Comparison of ENCODE assay signal across 10 cellular contexts in genomic region chr15:40926659-40927496, GRCh38. TPM values are rescaled to one million over a fixed set of nuclear protein-coding genes. Genes with fewer than 3 reads are reported as not detected.
DNase-seq lines count a peak whose midpoint lies in the region; ATAC-seq and TF ChIP-seq lines count a peak whose summit lies in the region.
"Had no signal": no experiment of that assay in that cellular context is flagged by ENCODE, and none has a peak within 500 bp of the region (broad histone marks: within the 10 kb centered on the region; RNA-seq: fewer than 3 reads in every experiment).

No MANE protein-coding gene starts in this region.

- TF ChIP-seq POLR2A in body of pancreas (IDR thresholded peaks at IDR 0.05) (no peak), sigmoid colon (IDR thresholded peaks at IDR 0.05) (no peak)

- H3K4me3 ChIP-seq in Loucy (ENCODE audit: low read length, poor library complexity, severe bottlenecking) (peak overlapping the region; percentile 74), body of pancreas (no peak overlapping the region), sigmoid colon (peak overlapping the region in 1 of 4 donors; percentile 30)

- H3K4me3 Mint-ChIP-seq in chondrocyte (ENCODE audit: unreplicated experiment): peak overlapping the region; percentile 46
- peak overlapping the region; percentile 70 to 80 (median 74) for H3K4me3 Mint-ChIP-seq in nephron

- peaks cover 36% of the 10 kb centered on the region for H3K4me1 Mint-ChIP-seq in chondrocyte (ENCODE audit: low read depth)
- H3K4me1 Mint-ChIP-seq in nephron: peaks cover 40% of the 10 kb centered on the region

- no peak overlapping the region for H2AFZ ChIP-seq in Loucy (ENCODE audit: low read length)

- H3K36me3 ChIP-seq in Loucy (ENCODE audit: insufficient read depth, low read length) (no peaks in the 10 kb centered on the region), body of pancreas (replicated peaks in 1 of 2; ENCODE audit: insufficient read depth in 1 of 2, low read depth in 2 of 2) (no peaks in the 10 kb centered on the region), sigmoid colon (no peaks in the 10 kb centered on the region)

- H3K4me1 ChIP-seq in Loucy (ENCODE audit: insufficient read depth, low read length, poor library complexity, severe bottlenecking) (peaks cover 28% of the 10 kb centered on the region), body of pancreas (peaks cover 57% of the 10 kb centered on the region), sigmoid colon (peaks cover 0 to 58% (median 56%) of the 10 kb centered on the region in 4 donors)

- no peak for TF ChIP-seq EP300 in sigmoid colon (IDR thresholded peaks at IDR 0.05)

- no peaks in the 10 kb centered on the region for H3F3A ChIP-seq in Loucy (ENCODE audit: low read depth)

- ATAC-seq in body of pancreas: no peak

- intact Hi-C loops in body of pancreas (cut with DNase I): no loop called here
- intact Hi-C loops in sigmoid colon (cut with DNase I): no loop called here

- no peak overlapping the region for H3K27ac ChIP-seq in body of pancreas
- no peak overlapping the region for H3K27ac ChIP-seq in sigmoid colon

- H3K27ac Mint-ChIP-seq in chondrocyte (ENCODE audit: unreplicated experiment): no peak overlapping the region
- no peak overlapping the region for H3K27ac Mint-ChIP-seq in nephron

- H3K9me3 Mint-ChIP-seq in chondrocyte (ENCODE audit: low read depth): no peaks in the 10 kb centered on the region
- no peaks in the 10 kb centered on the region for H3K9me3 Mint-ChIP-seq in nephron

- peaks cover 33% of the 10 kb centered on the region for H3K27me3 Mint-ChIP-seq in chondrocyte (ENCODE audit: low read depth)
- H3K27me3 Mint-ChIP-seq in nephron (ENCODE audit: low read depth): peaks cover 94% of the 10 kb centered on the region

- no peak overlapping the region for H3K9ac ChIP-seq in Loucy (ENCODE audit: low read depth, low read length, poor library complexity, severe bottlenecking)

- H3K79me2 ChIP-seq in Loucy (ENCODE audit: insufficient read depth, low read length): no peaks in the 10 kb centered on the region

- H3K9me2 ChIP-seq in Loucy (replicated peaks; ENCODE audit: low read depth, low read length): no peaks in the 10 kb centered on the region

- peak overlapping the region; percentile 92 for H3K4me2 ChIP-seq in Loucy (ENCODE audit: low read depth, low read length, poor library complexity, severe bottlenecking)

- H3K9me3 ChIP-seq in Loucy (ENCODE audit: insufficient read depth, low read depth, low read length) (no peaks in the 10 kb centered on the region), body of pancreas (no peaks in the 10 kb centered on the region), sigmoid colon (no peaks in the 10 kb centered on the region)

- no peaks in the 10 kb centered on the region for H4K20me1 ChIP-seq in Loucy (ENCODE audit: insufficient read depth, low read length, poor library complexity, severe bottlenecking)

- TF ChIP-seq CTCF in Loucy (conservative IDR thresholded peaks at IDR 0.05; ENCODE audit: low read length) (no peak), chondrocyte (IDR thresholded peaks at IDR 0.05) (no peak), nephron (IDR thresholded peaks at IDR 0.05; ENCODE audit: unreplicated experiment in 3 of 3) (no peak), body of pancreas (IDR thresholded peaks at IDR 0.05) (no peak), sigmoid colon (IDR thresholded peaks at IDR 0.05) (no peak)

- peaks cover 16% of the 10 kb centered on the region for H3K27me3 ChIP-seq in Loucy (ENCODE audit: insufficient read depth, low read length, poor library complexity, severe bottlenecking)
- H3K27me3 ChIP-seq in body of pancreas: peaks cover 0 to 35% of the 10 kb centered on the region in 2 donors
- H3K27me3 ChIP-seq in sigmoid colon: peaks cover 64 to 68% (median 68%) of the 10 kb centered on the region in 3 donors

- H3K36me3 Mint-ChIP-seq in chondrocyte (ENCODE audit: low read depth) (no peaks in the 10 kb centered on the region), nephron (ENCODE audit: low read depth) (no peaks in the 10 kb centered on the region)

- 21 to 47% methylated on average over 23 to 24 of the region's 33 CpGs for WGBS in body of pancreas, 2 donors
- WGBS in sigmoid colon, 2 donors: 10 to 26% methylated on average over 33 of the region's 33 CpGs

- DNase-seq in COLO668 (lab: John Stamatoyannopoulos, UW; ENCODE audit: unreplicated experiment) (peak; percentile 43), chondrocyte (ENCODE audit: low spot score) (no peak), NCI-H128 (lab: John Stamatoyannopoulos, UW; ENCODE audit: unreplicated experiment) (no peak), body of pancreas (no peak), HCEC 1CT (no peak), sigmoid colon (no peak)
- DNase-seq: DMS79, T-helper 9 cell had no signal

RNA-seq across cellular contexts. Expression of gene DLL4, which starts 2.3 kb away (rescaled TPM):
- total RNA-seq in chondrocyte: 0.36 to 0.45 TPM in 2 of 3 replicates, not detected in the other
- total RNA-seq in body of pancreas: 1 to 10 TPM in 1 of 2 donors, under 1 TPM in 1; 0.33 to 3.6 TPM
- total RNA-seq in sigmoid colon: 1 to 10 TPM; 3.5 to 5.4 (median 4.6) TPM
- 10 to 100 TPM in 1 of 3 donors, 1 to 10 TPM in 2; 1.6 to 12.2 (median 3.6) TPM for polyA plus RNA-seq in sigmoid colon

RNA-seq across cellular contexts. Expression of gene CHAC1, which starts 26.4 kb away (rescaled TPM):
- 2.8 to 78.5 TPM (median 77.6 TPM) in 3 replicates for total RNA-seq in chondrocyte
- 1 to 10 TPM; 4.0 to 4.7 TPM for total RNA-seq in body of pancreas
- total RNA-seq in sigmoid colon: 1 to 10 TPM in 3 of 4 donors, under 1 TPM in 1; 0.66 to 3.1 (median 2.4) TPM
- polyA plus RNA-seq in sigmoid colon: 10 to 100 TPM in 1 of 3 donors, 1 to 10 TPM in 2; 3.0 to 31.4 (median 8.3) TPM

RNA-seq across cellular contexts. Expression of gene VPS18, which starts 32.6 kb away (rescaled TPM):
- 29.4 to 35.6 TPM (median 33.0 TPM) in 3 replicates for total RNA-seq in chondrocyte
- 10 to 100 TPM; 10.9 to 14.8 TPM for total RNA-seq in body of pancreas
- 10 to 100 TPM; 17.4 to 19.6 (median 19.0) TPM for total RNA-seq in sigmoid colon
- polyA plus RNA-seq in sigmoid colon: 10 to 100 TPM in 1 of 3 donors, 1 to 10 TPM in 2; 4.8 to 15.1 (median 6.7) TPM

RNA-seq across cellular contexts. Expression of gene RHOV, which starts 52.8 kb away (rescaled TPM):
- total RNA-seq in chondrocyte: 0.12 to 0.31 TPM in 2 of 3 replicates, not detected in the other
- 1 to 10 TPM; 6.2 to 6.3 TPM for total RNA-seq in body of pancreas
- total RNA-seq in sigmoid colon: not detected
- 1 to 10 TPM; 4.8 to 8.1 (median 5.2) TPM for polyA plus RNA-seq in sigmoid colon
